ENCODE assay signal across 8 cellular contexts in genomic region chr1:212916395-212917133, GRCh38. TPM values are rescaled to one million over a fixed set of nuclear protein-coding genes. Genes with fewer than 3 reads are reported as not detected.
DNase-seq lines count a peak whose midpoint lies in the region; ATAC-seq and TF ChIP-seq lines count a peak whose summit lies in the region.

No MANE protein-coding gene starts in this region.

- no peak overlapping the region for H3K9ac ChIP-seq in DND-41 (ENCODE audit: low read depth, low read length)

- peaks cover 11% of the 10 kb centered on the region for H3K27me3 ChIP-seq in DND-41 (ENCODE audit: insufficient read depth, low read length, poor library complexity)

- H3K9me3 ChIP-seq in DND-41 (ENCODE audit: insufficient read depth, low read length, severe bottlenecking) = no peaks in the 10 kb centered on the region

- no peak for TF ChIP-seq CTCF in DND-41 (IDR thresholded peaks at IDR 0.05; ENCODE audit: borderline replicate concordance, extremely low read depth, low read length, poor library complexity, severe bottlenecking)
- no peak for TF ChIP-seq CTCF in fibroblast of mammary gland (conservative IDR thresholded peaks at IDR 0.05; ENCODE audit: control insufficient read depth, insufficient read depth, low read depth, low read length)
- TF ChIP-seq CTCF in neural crest cell (conservative IDR thresholded peaks at IDR 0.05) = no peak

- CTCF ChIA-PET in activated naive CD4-positive, alpha-beta T cell treated with anti-CD3 and anti-CD28 coated beads for 36 hours (lab: Charles Lee) = interaction anchor here (0.7 to 1.4 kb wide), 2 partner anchors 15 to 81 kb away, joined by 3 to 4 read pairs; no protein-coding TSS in a partner anchor

- H3K4me1 ChIP-seq in DND-41 (ENCODE audit: insufficient read depth, low read length) = no peaks in the 10 kb centered on the region

- H3K27ac ChIP-seq in DND-41 (ENCODE audit: low read length) = no peak overlapping the region

- peak overlapping the region; percentile 5 for H3K27ac Mint-ChIP-seq in neural crest cell (ENCODE audit: unreplicated experiment)
- no peak overlapping the region for H3K27ac Mint-ChIP-seq in activated naive CD4-positive, alpha-beta T cell treated with anti-CD3 and anti-CD28 coated beads for 36 hours

- H2AFZ ChIP-seq in DND-41 (ENCODE audit: low read depth, low read length) = no peak overlapping the region

- no peaks in the 10 kb centered on the region for H3K36me3 Mint-ChIP-seq in neural crest cell (ENCODE audit: low read depth)
- H3K36me3 Mint-ChIP-seq in activated naive CD4-positive, alpha-beta T cell treated with anti-CD3 and anti-CD28 coated beads for 36 hours (ENCODE audit: low read depth) = no peaks in the 10 kb centered on the region

- no peaks in the 10 kb centered on the region for H3K79me2 ChIP-seq in DND-41 (ENCODE audit: insufficient read depth, low read length)

- H3K27me3 Mint-ChIP-seq in neural crest cell (ENCODE audit: low read depth) = peaks cover 29% of the 10 kb centered on the region
- H3K27me3 Mint-ChIP-seq in activated naive CD4-positive, alpha-beta T cell treated with anti-CD3 and anti-CD28 coated beads for 36 hours (ENCODE audit: low read depth) = peaks cover 6% of the 10 kb centered on the region

- 0 out of 2 replicates have a peak, but pooled peaks cover 5% of the 10 kb centered on the region for H4K20me1 ChIP-seq in DND-41 (ENCODE audit: insufficient read depth, low read length)

- DNase-seq in DND-41 (no peak), NCI-H1694 treated with DMSO at 0.1 percent for 48 hours (lab: John Stamatoyannopoulos, UW) (peak; percentile 57), fibroblast of mammary gland (ENCODE audit: low read depth) (peak; percentile 34), neural crest cell (ENCODE audit: low read depth, low spot score) (no peak), NCI-H226 (no peak)
- no peak for DNase-seq in activated naive CD4-positive, alpha-beta T cell treated with anti-CD3 and anti-CD28 coated beads for 36 hours

- ATAC-seq in DND-41 (ENCODE audit: insufficient read depth, low read depth) (peak; percentile 45), HG02981 (IDR thresholded peaks at IDR 0.05; ENCODE audit: unreplicated experiment) (no peak), GM18867 (IDR thresholded peaks at IDR 0.05; ENCODE audit: unreplicated experiment) (no peak)

- H3K4me3 ChIP-seq in DND-41 (ENCODE audit: low read depth in 1 of 2, low read length in 2 of 2) (no peak overlapping the region), fibroblast of mammary gland (ENCODE audit: control insufficient read depth, low read depth, low read length) (no peak overlapping the region)

- peaks cover 30% of the 10 kb centered on the region for H3K4me1 Mint-ChIP-seq in neural crest cell
- no peaks in the 10 kb centered on the region for H3K4me1 Mint-ChIP-seq in activated naive CD4-positive, alpha-beta T cell treated with anti-CD3 and anti-CD28 coated beads for 36 hours (ENCODE audit: low read depth)

- H3K36me3 ChIP-seq in DND-41 (ENCODE audit: insufficient read depth, low read length) = no peaks in the 10 kb centered on the region

- H3K4me3 Mint-ChIP-seq in neural crest cell = no peak overlapping the region
- no peak overlapping the region for H3K4me3 Mint-ChIP-seq in activated naive CD4-positive, alpha-beta T cell treated with anti-CD3 and anti-CD28 coated beads for 36 hours

- H3K4me2 ChIP-seq in DND-41 (ENCODE audit: insufficient read depth, low read length) = no peak overlapping the region

- intact Hi-C loops in activated naive CD4-positive, alpha-beta T cell treated with anti-CD3 and anti-CD28 coated beads for 36 hours (cut with micrococcal nuclease) = no loop called here

- H3K9me3 Mint-ChIP-seq in neural crest cell = no peaks in the 10 kb centered on the region
- no peaks in the 10 kb centered on the region for H3K9me3 Mint-ChIP-seq in activated naive CD4-positive, alpha-beta T cell treated with anti-CD3 and anti-CD28 coated beads for 36 hours

RNA-seq across cellular contexts. Expression of gene VASH2, which starts 33.8 kb away (rescaled TPM):
- 8.7 and 10.3 TPM in 2 replicates for total RNA-seq in neural crest cell
- total RNA-seq in activated naive CD4-positive, alpha-beta T cell treated with anti-CD3 and anti-CD28 coated beads for 36 hours = 1 to 10 TPM in 1 of 2 experiments, under 1 TPM in 1; 0.38 to 1.2 TPM

RNA-seq across cellular contexts. Expression of gene FLVCR1, which starts 58.5 kb away (rescaled TPM):
- total RNA-seq in neural crest cell = 31.4 and 33.0 TPM in 2 replicates
- 1 to 10 TPM; 6.0 to 7.3 TPM for total RNA-seq in activated naive CD4-positive, alpha-beta T cell treated with anti-CD3 and anti-CD28 coated beads for 36 hours

Comparison
In these comparisons a context has a peak if more than half of its experiments do, and no peak if none do; other contexts are left out.
1. DNase-seq: peak in NCI-H1694 treated with DMSO at 0.1 percent for 48 hours (single experiment) and fibroblast of mammary gland (single experiment); none in DND-41 (single experiment), neural crest cell (single experiment), NCI-H226 (single experiment) and activated naive CD4-positive, alpha-beta T cell treated with anti-CD3 and anti-CD28 coated beads for 36 hours (single experiment).